In genomic region chr1:151701515-151701914, GRCh38 we compare ENCODE assay signal across 32 cellular contexts. TPM values are rescaled to one million over a fixed set of nuclear protein-coding genes. Genes with fewer than 3 reads are reported as not detected.
"Had no signal": no experiment of that assay in that cellular context is flagged by ENCODE, and none has a peak within 500 bp of the region (broad histone marks: within the 10 kb centered on the region; RNA-seq: fewer than 3 reads in every experiment).

No MANE protein-coding gene starts in this region.

- ATAC-seq: activated CD8-positive, alpha-beta T cell treated with anti-CD3 and anti-CD28 coated beads for 36 hours; activated naive CD4-positive, alpha-beta T cell treated with anti-CD3 and anti-CD28 coated beads, Interleukin-2, amount 50 U/mL, for 72 hours; activated T-cell treated with anti-CD3 and anti-CD28 coated beads, Interleukin-2, amount 50 U/mL, for 4 hours; activated T-cell treated with anti-CD3 and anti-CD28 coated beads, Interleukin-2, amount 50 U/mL, for 72 hours; activated T-helper 17 cell treated with anti-CD3 and anti-CD28 coated beads, Interleukin-2, amount 50 U/mL, for 72 hours had no signal

- H3K9me3 ChIP-seq: adrenal gland, ascending aorta had no signal

- DNase-seq: activated B cell treated with CpG ODN at 0.5 μM for 24 hours; activated CD4-positive, alpha-beta memory T cell treated with anti-CD3 and anti-CD28 coated beads for 36 hours; activated CD4-positive, alpha-beta T cell treated with anti-CD3 and anti-CD28 coated beads for 4 hours; activated CD4-positive, alpha-beta T cell treated with anti-CD3 and anti-CD28 coated beads, Interleukin-2, amount 10 ng/mL, durations not matched to agents 24 days and 14 days; activated CD4-positive, alpha-beta T cell treated with anti-CD3 and anti-CD28 coated beads, Interleukin-2, amount 50 U/mL, for 1 hour; activated CD4-positive, alpha-beta T cell treated with anti-CD3 and anti-CD28 coated beads, Interleukin-2, amount 50 U/mL, for 4 hours; activated CD4-positive, CD25-positive, alpha-beta regulatory T cell treated with anti-CD3 and anti-CD28 coated beads, Interleukin-2, amount 50 U/mL, for 72 hours; activated CD8-positive, alpha-beta T cell treated with anti-CD3 and anti-CD28 coated beads for 36 hours; activated effector memory CD4-positive, alpha-beta T cell treated with anti-CD3 and anti-CD28 coated beads, Interleukin-2, amount 50 U/mL, for 16 hours; activated gamma-delta T cell treated with Interleukin-2 at 50 U/mL for 16 hours; activated naive CD4-positive, alpha-beta T cell; activated naive CD4-positive, alpha-beta T cell treated with anti-CD3 and anti-CD28 coated beads for 36 hours; activated naive CD4-positive, alpha-beta T cell treated with anti-CD3 and anti-CD28 coated beads, Interleukin-2, amount 50 U/mL, for 16 hours; activated naive CD8-positive, alpha-beta T cell treated with anti-CD3 and anti-CD28 coated beads for 36 hours; activated T-cell treated with anti-CD3 and anti-CD28 coated beads for 4 hours; activated T-cell treated with anti-CD3 and anti-CD28 coated beads, Interleukin-2, amount 50 U/mL, for 1 hour; activated T-cell treated with anti-CD3 and anti-CD28 coated beads, Interleukin-2, amount 50 U/mL, for 4 hours; activated T-cell treated with anti-CD3 and anti-CD28 coated beads, Interleukin-2, amount 50 U/mL, for 72 hours; adrenal gland; amniotic stem cell; central memory CD4-positive, alpha-beta T cell; T-helper 1 cell; T-helper 2 cell; T-helper 9 cell had no signal

- H3K4me1 ChIP-seq: adrenal gland, ascending aorta had no signal

- H3K27me3 ChIP-seq: adrenal gland, ascending aorta, cardiac muscle cell had no signal

- H3K27ac ChIP-seq: adrenal gland, ascending aorta, cardiac muscle cell, VCaP had no signal

- H3K4me3 ChIP-seq: adrenal gland, ascending aorta, cardiac muscle cell had no signal

RNA-seq across cellular contexts. Expression of gene CELF3, which starts 15.1 kb away (rescaled TPM):
- total RNA-seq: activated B cell treated with CpG ODN at 0.5 μM for 24 hours; activated CD4-positive, alpha-beta memory T cell treated with anti-CD3 and anti-CD28 coated beads for 36 hours; activated CD4-positive, alpha-beta T cell treated with anti-CD3 and anti-CD28 coated beads, Interleukin-2, amount 10 ng/mL, durations not matched to agents 24 days and 14 days; activated CD8-positive, alpha-beta memory T cell treated with anti-CD3 and anti-CD28 coated beads for 36 hours; activated CD8-positive, alpha-beta T cell treated with anti-CD3 and anti-CD28 coated beads for 36 hours; activated naive CD4-positive, alpha-beta T cell treated with anti-CD3 and anti-CD28 coated beads for 36 hours; activated naive CD4-positive, alpha-beta T cell treated with anti-CD3 and anti-CD28 coated beads, Interleukin-2, amount 50 U/mL, for 72 hours; activated naive CD8-positive, alpha-beta T cell treated with anti-CD3 and anti-CD28 coated beads for 36 hours; activated T-cell treated with anti-CD3 and anti-CD28 coated beads, Interleukin-2, amount 50 U/mL, for 4 hours; activated T-cell treated with anti-CD3 and anti-CD28 coated beads, Interleukin-2, amount 50 U/mL, for 72 hours; activated T-helper 1 cell treated with anti-CD3 and anti-CD28 coated beads, Interleukin-12 subunit alpha, Interleukin-12 subunit beta, Interleukin-2, Interleukin-4 antibody, amounts not matched to agents 30 ng/mL and 10 ng/mL and 1 ng/mL, durations not matched to agents 14 hours and 24 hours and 36 hours; activated T-helper 17 cell treated with anti-CD3 and anti-CD28 coated beads, Interleukin-2, amount 50 U/mL, for 72 hours; ascending aorta; bronchial epithelial cell had no signal

RNA-seq across cellular contexts. Expression of gene RIIAD1, which starts 19.8 kb away (rescaled TPM):
- total RNA-seq: activated B cell treated with CpG ODN at 0.5 μM for 24 hours; activated CD4-positive, alpha-beta memory T cell treated with anti-CD3 and anti-CD28 coated beads for 36 hours; activated CD4-positive, alpha-beta T cell treated with anti-CD3 and anti-CD28 coated beads, Interleukin-2, amount 10 ng/mL, durations not matched to agents 24 days and 14 days; activated CD8-positive, alpha-beta memory T cell treated with anti-CD3 and anti-CD28 coated beads for 36 hours; activated CD8-positive, alpha-beta T cell treated with anti-CD3 and anti-CD28 coated beads for 36 hours; activated naive CD4-positive, alpha-beta T cell treated with anti-CD3 and anti-CD28 coated beads for 36 hours; activated naive CD4-positive, alpha-beta T cell treated with anti-CD3 and anti-CD28 coated beads, Interleukin-2, amount 50 U/mL, for 72 hours; activated naive CD8-positive, alpha-beta T cell treated with anti-CD3 and anti-CD28 coated beads for 36 hours; activated T-cell treated with anti-CD3 and anti-CD28 coated beads, Interleukin-2, amount 50 U/mL, for 4 hours; activated T-cell treated with anti-CD3 and anti-CD28 coated beads, Interleukin-2, amount 50 U/mL, for 72 hours; activated T-helper 1 cell treated with anti-CD3 and anti-CD28 coated beads, Interleukin-12 subunit alpha, Interleukin-12 subunit beta, Interleukin-2, Interleukin-4 antibody, amounts not matched to agents 30 ng/mL and 10 ng/mL and 1 ng/mL, durations not matched to agents 14 hours and 24 hours and 36 hours; activated T-helper 17 cell treated with anti-CD3 and anti-CD28 coated beads, Interleukin-2, amount 50 U/mL, for 72 hours; ascending aorta; bronchial epithelial cell; cardiac muscle cell had no signal
